Comparison of ENCODE assay signal across 15 cellular contexts in genomic region chr2:39782591-39782990, GRCh38. TPM values are rescaled to one million over a fixed set of nuclear protein-coding genes. Genes with fewer than 3 reads are reported as not detected.
A peak's percentile ranks its signal among the peaks of the same experiment; 100 is the strongest.
DNase-seq lines count a peak whose midpoint lies in the region; ATAC-seq, FAIRE-seq and TF ChIP-seq lines count a peak whose summit lies in the region.
"Had no signal": no experiment of that assay in that cellular context is flagged by ENCODE, and none has a peak within 500 bp of the region (broad histone marks: within the 10 kb centered on the region; RNA-seq: fewer than 3 reads in every experiment).

No MANE protein-coding gene starts in this region.

- H3K79me2 ChIP-seq in HepG2 (ENCODE audit: insufficient read depth, low read length) (peaks cover 11% of the 10 kb centered on the region), PC-9 (ENCODE audit: low read depth) (peaks cover 14% of the 10 kb centered on the region)

- H3K4me3 ChIP-seq in HepG2 (replicated peaks in 1 of 3; ENCODE audit: insufficient read depth in 1 of 3, low read depth in 2 of 3, low read length in 3 of 3), result no peak overlapping the region
- H3K4me3 ChIP-seq in right lobe of liver, result no peak overlapping the region
- no peak overlapping the region for H3K4me3 ChIP-seq in PC-9
- no peak overlapping the region for H3K4me3 ChIP-seq in HAP-1
- H3K4me3 ChIP-seq: A549 had no signal

- WGBS in HepG2 (ENCODE audit: low lambda C conversion rate), result 86% methylated on average over 2 of the region's 2 CpGs
- WGBS in right lobe of liver (ENCODE audit: insufficient coverage, low coverage, low lambda C conversion rate, missing lambda C conversion rate), result 77% methylated on average over 2 of the region's 2 CpGs

- H3K9me3 ChIP-seq in HepG2 (ENCODE audit: low read length) (no peaks in the 10 kb centered on the region), right lobe of liver (no peaks in the 10 kb centered on the region), PC-9 (ENCODE audit: insufficient read depth, low read depth) (no peaks in the 10 kb centered on the region), HAP-1 (0 out of 2 replicates have a peak, but pooled peaks cover 2% of the 10 kb centered on the region)
- H3K9me3 ChIP-seq: A549 had no signal

- TF ChIP-seq RAD21 in HepG2 (CRISPR knock-in tag; IDR thresholded peaks at IDR 0.05), result no peak

- POLR2A ChIA-PET in HepG2 (lab: Yijun Ruan, JAX), result no interaction called here
- POLR2A ChIA-PET in PC-9 (lab: Charles Lee; ENCODE audit: unreplicated experiment), result no interaction called here

- H2AFZ ChIP-seq in HepG2 (ENCODE audit: low read length), result no peak overlapping the region
- H2AFZ ChIP-seq in PC-9, result no peak overlapping the region

- peaks cover 11% of the 10 kb centered on the region; the same call in 1 of the 2 replicates for H3F3A ChIP-seq in PC-9 (ENCODE audit: insufficient read depth, low read depth)

- no peak for FAIRE-seq in HepG2 (lab: Jason Lieb, UNC)
- FAIRE-seq: A549 had no signal

- TF ChIP-seq POLR2A in HepG2 (IDR thresholded peaks at IDR 0.05; ENCODE audit: insufficient read depth in 1 of 2, low read depth in 2 of 2, low read length in 2 of 2), result no peak
- no peak for TF ChIP-seq POLR2A in right lobe of liver (IDR thresholded peaks at IDR 0.05)

- no peak overlapping the region for H3K9ac ChIP-seq in HepG2 (ENCODE audit: insufficient read depth, low read depth, low read length)

- no TSS peak for BruUV-seq in HepG2 (replicated peaks; lab: Mats Ljungman, UMichigan)
- no TSS peak for BruUV-seq in PC-9 (replicated peaks; lab: Mats Ljungman, UMichigan)

- H3K27ac ChIP-seq in HepG2 (ENCODE audit: extremely low read length, insufficient read depth, low read length) (no peak overlapping the region), right lobe of liver (no peak overlapping the region), PC-9 (no peak overlapping the region), foreskin keratinocyte (peak overlapping the region; percentile 44)
- H3K27ac ChIP-seq: A549, RWPE1 had no signal

- H3K9me2 ChIP-seq in PC-9 (ENCODE audit: insufficient read depth), result no peaks in the 10 kb centered on the region

- intact Hi-C loops in HepG2 (cut with micrococcal nuclease; ENCODE audit: unreplicated experiment) (no loop called here), right lobe of liver (cut with DNase I) (no loop called here), PC-9 (cut with micrococcal nuclease; ENCODE audit: unreplicated experiment) (no loop called here)

- CTCF ChIA-PET in HepG2 (lab: Yijun Ruan, JAX; ENCODE audit: low intra/inter-chr PET ratio, low total read pairs), result no interaction called here
- CTCF ChIA-PET in PC-9 (lab: Charles Lee), result no interaction called here

- TF ChIP-seq CTCF in HepG2 (CRISPR knock-in tag; IDR thresholded peaks at IDR 0.05) (no peak), right lobe of liver (IDR thresholded peaks at IDR 0.05) (no peak), PC-9 (conservative IDR thresholded peaks at IDR 0.05) (no peak), foreskin keratinocyte (conservative IDR thresholded peaks at IDR 0.05) (no peak)

- H3K36me3 ChIP-seq in HepG2 (replicated peaks in 1 of 2; ENCODE audit: control insufficient read depth in 1 of 2, insufficient read depth in 2 of 2, low read length in 2 of 2) (no peaks in the 10 kb centered on the region), right lobe of liver (no peaks in the 10 kb centered on the region), PC-9 (ENCODE audit: low read depth) (no peaks in the 10 kb centered on the region), HAP-1 (replicated peaks) (no peaks in the 10 kb centered on the region)

- in situ Hi-C loops in HepG2 (cut with HindIII; ENCODE audit: extremely low pct_ligation_motif_present, low pct_unique_long_range_greater_than_20kb), result no loop called here
- in situ Hi-C loops in HAP-1 (cut with MboI; ENCODE audit: low sequenced_read_pairs), result no loop called here

- H3K27me3 ChIP-seq in HepG2 (ENCODE audit: control insufficient read depth in 1 of 2, insufficient read depth in 2 of 2, low read length in 2 of 2) (no peaks in the 10 kb centered on the region; a peak in 1 of 5 replicates), right lobe of liver (no peaks in the 10 kb centered on the region), PC-9 (ENCODE audit: insufficient read depth, low read depth) (no peaks in the 10 kb centered on the region), foreskin keratinocyte (no peaks in the 10 kb centered on the region), HAP-1 (ENCODE audit: low read depth) (no peaks in the 10 kb centered on the region)

- H3K4me2 ChIP-seq in HepG2 (ENCODE audit: low read depth, low read length) (peak overlapping the region; percentile 50; the same call in 1 of the 2 replicates), PC-9 (peak overlapping the region; percentile 27; the same call in 1 of the 2 replicates)
- H3K4me2 ChIP-seq: A549 had no signal

- no peaks in the 10 kb centered on the region for H4K20me1 ChIP-seq in HepG2 (ENCODE audit: insufficient read depth, low read length)
- no peaks in the 10 kb centered on the region for H4K20me1 ChIP-seq in PC-9 (ENCODE audit: insufficient read depth)

- DNase-seq in HepG2 (ENCODE audit: low spot score) (no peak), right lobe of liver (no peak), PC-9 (no peak), foreskin keratinocyte (no peak), HAP-1 (ENCODE audit: low spot score in 2 of 2) (no peak)
- no peak for DNase-seq in effector CD8-positive, alpha-beta T cell (lab: John Stamatoyannopoulos, UW)
- DNase-seq: KG1, MM.1S, NCI-H1105, NCI-H1930, NCI-H510A, NCI-H82 had no signal

- peaks cover 35% of the 10 kb centered on the region for H3K4me1 ChIP-seq in HepG2 (ENCODE audit: insufficient read depth, low read length)
- H3K4me1 ChIP-seq in right lobe of liver, result peaks cover 0 to 8% (median 0%) of the 10 kb centered on the region in 4 donors
- H3K4me1 ChIP-seq in PC-9 (replicated peaks; ENCODE audit: insufficient read depth), result peaks cover 21% of the 10 kb centered on the region
- peaks cover 13% of the 10 kb centered on the region for H3K4me1 ChIP-seq in foreskin keratinocyte
- H3K4me1 ChIP-seq in HAP-1, result 0 out of 2 replicates have a peak, but pooled peaks cover 2% of the 10 kb centered on the region

- ATAC-seq in HepG2 (no peak), right lobe of liver (no peak), foreskin keratinocyte (no peak), HG03039 (IDR thresholded peaks at IDR 0.05; ENCODE audit: unreplicated experiment) (no peak)
- ATAC-seq: A549 had no signal

- no peak for TF ChIP-seq EP300 in HepG2 (IDR thresholded peaks at IDR 0.05; ENCODE audit: low read depth in 2 of 2, low read length in 2 of 2)
- no peak for TF ChIP-seq EP300 in HepG2 (CRISPR knock-in tag; IDR thresholded peaks at IDR 0.05; ENCODE audit: borderline replicate concordance)

TF ChIP-seq in HepG2, 621 proteins besides CTCF, POLR2A, EP300 and RAD21:
- TF ChIP-seq ZNF329 (CRISPR knock-in tag; IDR thresholded peaks at IDR 0.05; ENCODE audit: low read depth), result no peak
- TF ChIP-seq CSRNP1 (CRISPR knock-in tag; IDR thresholded peaks at IDR 0.05), result no peak

RNA-seq across cellular contexts. Expression of gene THUMPD2, which starts 3.5 kb away (rescaled TPM):
- 15.6 and 21.2 TPM in 2 replicates for total RNA-seq in HepG2 (2016; rRNA removed; fragmentation: Illumina TruSeq; extraction: Trizol)
- 5.0 and 7.1 TPM in 2 replicates for total RNA-seq in HepG2 (2016; cell fraction: cytosol; rRNA removed; fragmentation: Illumina TruSeq; extraction: Trizol; ENCODE audit: low read depth)
- total RNA-seq in HepG2 (2016; cell fraction: insoluble cytoplasmic fraction; rRNA removed; fragmentation: Illumina TruSeq; extraction: Trizol), result 18.0 and 20.6 TPM in 2 replicates
- total RNA-seq in HepG2 (2016; cell fraction: membrane; rRNA removed; fragmentation: Illumina TruSeq; extraction: Trizol), result 7.0 and 9.7 TPM in 2 replicates
- 25.7 and 29.0 TPM in 2 replicates for total RNA-seq in HepG2 (2016; cell fraction: nucleus; rRNA removed; fragmentation: Illumina TruSeq; extraction: Trizol)
- polyA plus RNA-seq in HepG2 (2011; rRNA removed), result 11.8 and 12.2 TPM in 2 replicates
- polyA plus RNA-seq in HepG2 (2011; cell fraction: cytosol; rRNA removed), result 4.0 and 5.9 TPM in 2 replicates
- 11.5 and 14.3 TPM in 2 replicates for polyA plus RNA-seq in HepG2 (2011; cell fraction: nucleus; rRNA removed)
- polyA plus RNA-seq in HepG2 (2012), result 11.8 and 15.7 TPM in 2 replicates
- polyA plus RNA-seq in HepG2 (2016; cell fraction: cytosol; fragmentation: Illumina TruSeq; extraction: Trizol; ENCODE audit: low read depth), result 2.6 and 2.8 TPM in 2 replicates
- 20.7 and 21.6 TPM in 2 replicates for polyA plus RNA-seq in HepG2 (2016; cell fraction: insoluble cytoplasmic fraction; fragmentation: Illumina TruSeq; extraction: Trizol; ENCODE audit: low read depth)
- polyA plus RNA-seq in HepG2 (2016; cell fraction: membrane; fragmentation: Illumina TruSeq; extraction: Trizol; ENCODE audit: low read depth), result 4.4 and 5.0 TPM in 2 replicates
- 29.8 and 30.6 TPM in 2 replicates for polyA plus RNA-seq in HepG2 (2016; cell fraction: nucleus; fragmentation: Illumina TruSeq; extraction: Trizol; ENCODE audit: insufficient read depth, low read depth)
- polyA minus RNA-seq in HepG2 (2011; rRNA and poly(A)+ RNA removed; ENCODE audit: low replicate concordance), result 5.8 and 11.7 TPM in 2 replicates
- polyA minus RNA-seq in HepG2 (2011; cell fraction: cytosol; rRNA and poly(A)+ RNA removed), result 2.6 and 4.5 TPM in 2 replicates
- polyA minus RNA-seq in HepG2 (2011; cell fraction: nucleus; rRNA and poly(A)+ RNA removed), result 34.9 and 67.8 TPM in 2 replicates
- total RNA-seq in right lobe of liver, result 1 to 10 TPM; 1.6 to 4.3 (median 3.4) TPM
- total RNA-seq in PC-9 (2021), result 7.9 and 11.3 TPM in 2 replicates
- total RNA-seq in foreskin keratinocyte, result 11.7 and 12.9 TPM in 2 replicates
- polyA plus RNA-seq in foreskin keratinocyte, result 7.2 and 8.8 TPM in 2 replicates
